29 cellular contexts compared by ENCODE assay signal in the genomic region with DNA sequence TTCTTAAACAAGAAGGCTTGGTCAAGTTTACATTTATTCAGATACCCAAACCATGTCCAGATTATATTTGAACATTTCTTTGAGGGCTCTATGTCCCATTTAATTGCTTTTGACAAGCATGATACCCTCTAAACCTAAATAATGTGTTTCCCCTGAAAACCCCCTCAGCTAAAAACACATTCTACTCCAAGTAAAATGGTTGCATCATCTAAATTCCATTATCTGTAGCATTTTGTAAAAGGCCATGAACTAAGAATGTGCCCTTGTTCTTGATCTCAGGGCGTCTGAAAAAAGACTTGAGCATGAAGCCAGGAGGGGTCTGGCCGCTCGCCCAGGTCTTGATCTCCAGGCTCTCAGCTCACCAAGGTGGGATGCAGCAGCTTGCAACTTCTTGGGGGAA. TPM values are rescaled to one million over a fixed set of nuclear protein-coding genes. Genes with fewer than 3 reads are reported as not detected.
DNase-seq lines count a peak whose midpoint lies in the region; ATAC-seq and TF ChIP-seq lines count a peak whose summit lies in the region.
"Had no signal": no experiment of that assay in that cellular context is flagged by ENCODE, and none has a peak within 500 bp of the region (broad histone marks: within the 10 kb centered on the region; RNA-seq: fewer than 3 reads in every experiment).

No MANE protein-coding gene starts in this region.

- peaks cover 3% of the 10 kb centered on the region for H3K9me3 Mint-ChIP-seq in T-helper 2 cell treated with Interferon-gamma antibody and Interleukin-4, amounts not matched to agents 5 μg/mL and 100 μg/mL, for 36 hours
- peaks cover 0 to 4% of the 10 kb centered on the region in 2 donors for H3K9me3 Mint-ChIP-seq in stimulated activated naive B cell treated with anti-CD40 and anti-IgM and Interleukin-4, amounts not matched to agents 10 μg/mL and 1 μg/mL and 100 μg/mL, for 72 hours
- H3K9me3 Mint-ChIP-seq in T-cell, result no peaks in the 10 kb centered on the region
- H3K9me3 Mint-ChIP-seq: activated CD8-positive, alpha-beta T cell treated with anti-CD3 and anti-CD28 coated beads for 36 hours; endodermal cell; GM23338 had no signal

- POLR2A ChIA-PET in RWPE1 (lab: Yijun Ruan, JAX; ENCODE audit: low non-redundant PET) (no interaction called here), T-cell (lab: Charles Lee) (no interaction called here)

- no peaks in the 10 kb centered on the region for H3K36me3 ChIP-seq in thyroid gland
- H3K36me3 ChIP-seq: cardiac muscle cell, esophagus squamous epithelium, gastroesophageal sphincter, left lung, upper lobe of left lung had no signal

- CTCF ChIA-PET in RWPE1 (lab: Yijun Ruan, JAX) (no interaction called here), T-cell (lab: Charles Lee) (no interaction called here)

- H3K27ac ChIP-seq in RWPE1 (peak overlapping the region; percentile 78), thyroid gland (no peak overlapping the region)
- H3K27ac ChIP-seq: cardiac muscle cell, esophagus squamous epithelium, gastroesophageal sphincter, left lung, upper lobe of left lung had no signal

- no peaks in the 10 kb centered on the region for H3K9me3 ChIP-seq in thyroid gland
- H3K9me3 ChIP-seq: esophagus squamous epithelium, gastroesophageal sphincter, left lung, SK-N-SH, upper lobe of left lung had no signal

- no peak for DNase-seq in T-helper 2 cell treated with Interferon-gamma antibody and Interleukin-4, amounts not matched to agents 5 μg/mL and 100 μg/mL, for 36 hours (ENCODE audit: low spot score)
- DNase-seq in T-helper 2 cell, result no peak
- DNase-seq in RWPE1 (ENCODE audit: low spot score), result no peak
- peak; percentile 47 for DNase-seq in fibroblast of villous mesenchyme (ENCODE audit: low read depth)
- DNase-seq in stimulated activated naive B cell treated with anti-CD40 and anti-IgM and Interleukin-4, amounts not matched to agents 10 μg/mL and 1 μg/mL and 100 μg/mL, for 72 hours, result no peak
- no peak for DNase-seq in NCI-H1048 (lab: John Stamatoyannopoulos, UW)
- DNase-seq in thyroid gland, result no peak
- no peak for DNase-seq in T-cell
- DNase-seq: 8988T; activated CD4-positive, CD25-positive, alpha-beta regulatory T cell; activated T-cell treated with anti-CD3 and anti-CD28 coated beads for 4 hours; AML-193; amygdala; endodermal cell; esophagus squamous epithelium; GDM1; hypothalamus; Karpas-422; left lung; NCI-H1694; NCI-H510A; retina; SK-N-SH; upper lobe of left lung had no signal

- no peak for TF ChIP-seq POLR2A in thyroid gland (IDR thresholded peaks at IDR 0.05)

- H3K27me3 ChIP-seq in thyroid gland, result no peaks in the 10 kb centered on the region
- H3K27me3 ChIP-seq: cardiac muscle cell, esophagus squamous epithelium, gastroesophageal sphincter, left lung, upper lobe of left lung had no signal

- no peak overlapping the region for H3K4me3 ChIP-seq in fibroblast of villous mesenchyme (ENCODE audit: low read depth, low read length)
- no peak overlapping the region for H3K4me3 ChIP-seq in thyroid gland (replicated peaks in 1 of 3)
- H3K4me3 ChIP-seq: cardiac muscle cell, esophagus squamous epithelium, gastroesophageal sphincter, GM23338, left lung, upper lobe of left lung had no signal

- WGBS in thyroid gland, 2 donors, result 94% methylated on average over 3 of the region's 3 CpGs

- no peak for ATAC-seq in stimulated activated naive B cell treated with anti-CD40 and anti-IgM and Interleukin-4, amounts not matched to agents 10 μg/mL and 1 μg/mL and 100 μg/mL, for 72 hours (replicated peaks)
- no peak for ATAC-seq in T-cell (replicated peaks in 1 of 4)
- ATAC-seq: gastroesophageal sphincter; GM23338; naive thymus-derived CD4-positive, alpha-beta T cell had no signal

- TF ChIP-seq CTCF in RWPE1 (conservative IDR thresholded peaks at IDR 0.05; ENCODE audit: low read depth) (no peak), fibroblast of villous mesenchyme (IDR thresholded peaks at IDR 0.05; ENCODE audit: insufficient read depth, low read depth, low read length) (no peak), thyroid gland (IDR thresholded peaks at IDR 0.05) (no peak)

- H3K4me3 Mint-ChIP-seq in T-helper 2 cell treated with Interferon-gamma antibody and Interleukin-4, amounts not matched to agents 5 μg/mL and 100 μg/mL, for 36 hours, result peak overlapping the region; percentile 54
- no peak overlapping the region for H3K4me3 Mint-ChIP-seq in stimulated activated naive B cell treated with anti-CD40 and anti-IgM and Interleukin-4, amounts not matched to agents 10 μg/mL and 1 μg/mL and 100 μg/mL, for 72 hours
- H3K4me3 Mint-ChIP-seq in T-cell, result no peak overlapping the region
- H3K4me3 Mint-ChIP-seq: activated CD8-positive, alpha-beta T cell treated with anti-CD3 and anti-CD28 coated beads for 36 hours; endodermal cell; GM23338 had no signal

- H3K4me1 ChIP-seq in thyroid gland, result peaks cover 9 to 14% of the 10 kb centered on the region in 2 donors
- H3K4me1 ChIP-seq: left lung had no signal

- H3K27ac Mint-ChIP-seq in T-helper 2 cell treated with Interferon-gamma antibody and Interleukin-4, amounts not matched to agents 5 μg/mL and 100 μg/mL, for 36 hours, result peak overlapping the region; percentile 17
- H3K27ac Mint-ChIP-seq in stimulated activated naive B cell treated with anti-CD40 and anti-IgM and Interleukin-4, amounts not matched to agents 10 μg/mL and 1 μg/mL and 100 μg/mL, for 72 hours, result peak overlapping the region; percentile 92
- no peak overlapping the region for H3K27ac Mint-ChIP-seq in T-cell
- H3K27ac Mint-ChIP-seq: endodermal cell, GM23338 had no signal

- H3K27me3 Mint-ChIP-seq in T-helper 2 cell treated with Interferon-gamma antibody and Interleukin-4, amounts not matched to agents 5 μg/mL and 100 μg/mL, for 36 hours (ENCODE audit: low read depth), result peaks cover 51% of the 10 kb centered on the region
- no peaks in the 10 kb centered on the region for H3K27me3 Mint-ChIP-seq in stimulated activated naive B cell treated with anti-CD40 and anti-IgM and Interleukin-4, amounts not matched to agents 10 μg/mL and 1 μg/mL and 100 μg/mL, for 72 hours
- H3K27me3 Mint-ChIP-seq in T-cell, result no peaks in the 10 kb centered on the region

- H3K4me1 Mint-ChIP-seq in T-helper 2 cell treated with Interferon-gamma antibody and Interleukin-4, amounts not matched to agents 5 μg/mL and 100 μg/mL, for 36 hours (ENCODE audit: low read depth), result peaks cover 39% of the 10 kb centered on the region
- peaks cover 29 to 59% of the 10 kb centered on the region in 2 donors for H3K4me1 Mint-ChIP-seq in stimulated activated naive B cell treated with anti-CD40 and anti-IgM and Interleukin-4, amounts not matched to agents 10 μg/mL and 1 μg/mL and 100 μg/mL, for 72 hours
- peaks cover 0 to 7% (median 6%) of the 10 kb centered on the region in 3 donors for H3K4me1 Mint-ChIP-seq in T-cell

- H3K36me3 Mint-ChIP-seq in T-helper 2 cell treated with Interferon-gamma antibody and Interleukin-4, amounts not matched to agents 5 μg/mL and 100 μg/mL, for 36 hours (ENCODE audit: low read depth), result peaks cover 10% of the 10 kb centered on the region
- H3K36me3 Mint-ChIP-seq in stimulated activated naive B cell treated with anti-CD40 and anti-IgM and Interleukin-4, amounts not matched to agents 10 μg/mL and 1 μg/mL and 100 μg/mL, for 72 hours, result peaks cover 13 to 15% of the 10 kb centered on the region in 2 donors
- H3K36me3 Mint-ChIP-seq in T-cell, result peaks cover 3% of the 10 kb centered on the region

- intact Hi-C loops in thyroid gland (cut with DNase I), result no loop called here

RNA-seq across cellular contexts. Expression of gene ERCC6L2, which starts 53.5 kb away (rescaled TPM):
- total RNA-seq in fibroblast of villous mesenchyme (78.9 and 102 TPM in 2 replicates), thyroid gland (100 to 1,000 TPM in 1 of 4 donors, 10 to 100 TPM in 3; 90.6 to 130 (median 95.3) TPM), T-cell (10 to 100 TPM; 46.8 to 58.3 (median 50.5) TPM)

Comparison
In these comparisons a context has a peak if more than half of its experiments do, and no peak if none do; other contexts are left out.
1. H3K27ac Mint-ChIP-seq: peak in T-helper 2 cell treated with Interferon-gamma antibody and Interleukin-4, amounts not matched to agents 5 μg/mL and 100 μg/mL, for 36 hours (single experiment) and stimulated activated naive B cell treated with anti-CD40 and anti-IgM and Interleukin-4, amounts not matched to agents 10 μg/mL and 1 μg/mL and 100 μg/mL, for 72 hours (single experiment); none in T-cell (0 of 2).